ENCODE assay signal across 8 cellular contexts in genomic region chr1:145960468-145961108, GRCh38.
DNase-seq lines count a peak whose midpoint lies in the region; ATAC-seq and TF ChIP-seq lines count a peak whose summit lies in the region.

No MANE protein-coding gene starts in this region.

- H3K4me3 ChIP-seq in choroid plexus epithelial cell (ENCODE audit: low read depth, low read length) = peak overlapping the region; percentile 74

- no peak for ATAC-seq in GM18517 (IDR thresholded peaks at IDR 0.05; ENCODE audit: unreplicated experiment)
- no peak for ATAC-seq in HG02759 (IDR thresholded peaks at IDR 0.05; ENCODE audit: unreplicated experiment)

- peak; percentile 65 for DNase-seq in DMS79 treated with DMSO at 0.1 percent for 48 hours (lab: John Stamatoyannopoulos, UW)
- DNase-seq in MV-4-11 (lab: John Stamatoyannopoulos, UW) = peak; percentile 29
- peak; percentile 86 for DNase-seq in UCSD-AML1 (lab: John Stamatoyannopoulos, UW; ENCODE audit: unreplicated experiment)
- DNase-seq in choroid plexus epithelial cell (ENCODE audit: low read depth) = peak; percentile 63
- DNase-seq in kidney tubule cell (ENCODE audit: low spot score) = peak; percentile 59
- DNase-seq in stimulated activated CD4-positive, alpha-beta T cell treated with anti-CD3 and anti-CD28 coated beads, Interleukin-15, amount 100 ng/mL, for 24 hours = peak; percentile 70

- peak; percentile 23 for TF ChIP-seq CTCF in choroid plexus epithelial cell (conservative IDR thresholded peaks at IDR 0.05; ENCODE audit: low read depth, low read length)

Comparison
In these comparisons a context has a peak if more than half of its experiments do, and no peak if none do; other contexts are left out.
1. DNase-seq: peak in every context shown above with its lines; median percentile 86 in UCSD-AML1; 70 in stimulated activated CD4-positive, alpha-beta T cell treated with anti-CD3 and anti-CD28 coated beads, Interleukin-15, amount 100 ng/mL, for 24 hours; 65 in DMS79 treated with DMSO at 0.1 percent for 48 hours; 63 in choroid plexus epithelial cell; 59 in kidney tubule cell; 29 in MV-4-11.